ENCODE assay signal across 12 cellular contexts in the genomic region with DNA sequence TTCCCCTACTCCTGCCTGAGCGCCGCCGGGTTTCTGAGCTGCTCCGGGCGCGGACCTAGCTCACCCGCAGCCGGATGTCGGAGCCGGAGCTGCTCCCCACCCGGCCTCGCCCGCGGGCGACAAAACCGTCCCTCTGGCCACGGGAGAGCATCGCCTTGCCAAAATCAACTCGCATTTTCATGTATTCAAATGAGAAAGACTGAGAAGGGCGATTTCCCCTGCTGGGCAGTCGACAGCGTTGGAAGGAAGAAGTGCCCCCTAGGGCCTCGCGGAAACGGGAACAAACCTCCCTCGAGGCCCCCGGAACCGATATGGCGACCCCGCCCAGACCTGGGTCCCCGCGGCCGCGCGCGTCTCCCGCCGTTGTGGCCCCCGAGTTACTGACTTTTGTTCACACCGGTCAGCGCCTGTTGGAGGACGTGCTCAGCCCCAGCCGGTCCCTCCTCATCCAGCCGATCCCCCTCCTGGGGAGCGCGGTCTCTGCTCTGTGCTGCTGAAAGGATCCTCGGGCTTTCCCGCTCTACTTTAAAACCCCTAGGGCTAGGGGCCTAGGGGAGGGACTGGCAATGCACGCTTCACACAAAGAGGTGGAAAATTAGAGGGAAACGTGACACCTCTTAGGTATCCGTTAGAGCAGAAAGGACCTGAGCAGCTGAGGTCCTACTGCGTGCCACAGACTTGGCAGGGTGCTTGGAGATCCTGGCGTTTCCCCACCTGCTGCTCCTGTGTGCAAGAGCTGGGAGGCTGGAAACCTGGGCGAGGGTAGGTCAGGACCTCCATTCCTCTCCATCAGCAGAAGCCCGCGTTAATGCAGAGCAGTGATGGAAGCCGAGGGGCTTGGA. TPM values are rescaled to one million over a fixed set of nuclear protein-coding genes. Genes with fewer than 3 reads are reported as not detected.
DNase-seq lines count a peak whose midpoint lies in the region; ATAC-seq and TF ChIP-seq lines count a peak whose summit lies in the region.
"Had no signal": no experiment of that assay in that cellular context is flagged by ENCODE, and none has a peak within 500 bp of the region (broad histone marks: within the 10 kb centered on the region; RNA-seq: fewer than 3 reads in every experiment).

No MANE protein-coding gene starts in this region.

- H4K8ac ChIP-seq in mesendoderm (ENCODE audit: low read depth, low read length): no peak overlapping the region

- H3K36me3 Mint-ChIP-seq in effector memory CD8-positive, alpha-beta T cell (ENCODE audit: insufficient read depth): no peaks in the 10 kb centered on the region
- H3K36me3 Mint-ChIP-seq: CD8-positive, alpha-beta memory T cell had no signal

- H3K27ac Mint-ChIP-seq in effector memory CD8-positive, alpha-beta T cell: no peak overlapping the region

- H3K4me1 Mint-ChIP-seq in effector memory CD8-positive, alpha-beta T cell (ENCODE audit: low read depth in 2 of 2): peaks cover 0 to 5% of the 10 kb centered on the region in 2 donors

- H3K9ac ChIP-seq in mesendoderm (ENCODE audit: low read length): peak overlapping the region; percentile 40

- no peaks in the 10 kb centered on the region for H3K9me3 ChIP-seq in WERI-Rb-1 (ENCODE audit: severe bottlenecking)
- H3K9me3 ChIP-seq: heart left ventricle had no signal

- no peak overlapping the region for H2AK5ac ChIP-seq in mesendoderm (ENCODE audit: low read length)

- H3K56ac ChIP-seq in mesendoderm (ENCODE audit: low read length): peak overlapping the region; percentile 56

- peak overlapping the region in 1 of 2 donors; percentile 42 for H3K4me3 Mint-ChIP-seq in effector memory CD8-positive, alpha-beta T cell

- H3K27ac ChIP-seq in WERI-Rb-1 (peak overlapping the region; percentile 50), mesendoderm (ENCODE audit: low read depth, low read length) (no peak overlapping the region)
- H3K27ac ChIP-seq: heart left ventricle, HL-60 had no signal

- peaks cover 4 to 9% of the 10 kb centered on the region in 2 donors for H3K9me3 Mint-ChIP-seq in effector memory CD8-positive, alpha-beta T cell

- H3K4me3 ChIP-seq in AG04449 (ENCODE audit: low read depth, low read length) (peak overlapping the region; percentile 18; the same call in 1 of the 2 replicates), WERI-Rb-1 (ENCODE audit: low read depth, low read length) (peak overlapping the region; percentile 44), mesendoderm (ENCODE audit: low read length) (no peak overlapping the region)

- no peaks in the 10 kb centered on the region for H3K4me1 ChIP-seq in mesendoderm (ENCODE audit: control insufficient read depth, low read depth, low read length)

- POLR2A ChIA-PET in AG04449 (lab: Yijun Ruan, JAX): no interaction called here

- H3K36me3 ChIP-seq in WERI-Rb-1 (no peaks in the 10 kb centered on the region), mesendoderm (ENCODE audit: control insufficient read depth, insufficient read depth, low read length) (no peaks in the 10 kb centered on the region)
- H3K36me3 ChIP-seq: heart left ventricle had no signal

- H3K18ac ChIP-seq in mesendoderm (ENCODE audit: low read length): no peak overlapping the region

- WGBS in mesendoderm (ENCODE audit: extremely low coverage, insufficient coverage, low lambda C conversion rate): no CpG with 5 or more reads among the region's 57 CpGs

- no peak for ATAC-seq in HG03097 (IDR thresholded peaks at IDR 0.05; ENCODE audit: low FRiP score, unreplicated experiment)
- no peak for ATAC-seq in effector memory CD8-positive, alpha-beta T cell (replicated peaks)
- ATAC-seq in GM21529 (IDR thresholded peaks at IDR 0.05; ENCODE audit: unreplicated experiment): no peak
- ATAC-seq in HG02840 (IDR thresholded peaks at IDR 0.05; ENCODE audit: low FRiP score, unreplicated experiment): no peak
- ATAC-seq: heart left ventricle, Right ventricle myocardium inferior had no signal

- no peaks in the 10 kb centered on the region for H3K79me1 ChIP-seq in mesendoderm (ENCODE audit: low read length)

- peaks cover 45 to 84% of the 10 kb centered on the region in 2 donors for H3K27me3 Mint-ChIP-seq in effector memory CD8-positive, alpha-beta T cell

- CTCF ChIA-PET in AG04449 (lab: Yijun Ruan, JAX): interaction anchor here (1.8 to 3.1 kb wide), 3 partner anchors 11 to 354 kb away, joined by 6 to 29 read pairs (median 11); no protein-coding TSS in a partner anchor

- H2BK15ac ChIP-seq in mesendoderm (replicated peaks; ENCODE audit: low read depth): no peak overlapping the region

- DNase-seq in AG04449 (ENCODE audit: low read depth, low spot score) (no peak), Kasumi-1 (lab: John Stamatoyannopoulos, UW) (peak; percentile 8 to 28), WERI-Rb-1 (peak; percentile 19), mesendoderm (peak; percentile 55)
- no peak for DNase-seq in effector memory CD8-positive, alpha-beta T cell
- DNase-seq: CD8-positive, alpha-beta memory T cell had no signal

- no peak overlapping the region for H3K4ac ChIP-seq in mesendoderm (ENCODE audit: low read depth, low read length)

- H3K4me2 ChIP-seq in mesendoderm (ENCODE audit: low read length): peak overlapping the region; percentile 48

- H4K5ac ChIP-seq in mesendoderm (ENCODE audit: low read length): no peak overlapping the region

- TF ChIP-seq CTCF in AG04449 (IDR thresholded peaks at IDR 0.05; ENCODE audit: insufficient read depth, low read length, missing control alignments): no peak
- TF ChIP-seq CTCF in WERI-Rb-1 (IDR thresholded peaks at IDR 0.05; ENCODE audit: low read depth, low read length): no peak

- H3K27me3 ChIP-seq in WERI-Rb-1 (ENCODE audit: insufficient read depth, low read depth, severe bottlenecking) (peaks cover 91% of the 10 kb centered on the region), mesendoderm (ENCODE audit: insufficient read depth, low read length, poor library complexity) (peaks cover 60% of the 10 kb centered on the region)

- H3K79me2 ChIP-seq in mesendoderm (ENCODE audit: control insufficient read depth, insufficient read depth, low read length): no peaks in the 10 kb centered on the region

- no peak overlapping the region for H2BK120ac ChIP-seq in mesendoderm (ENCODE audit: low read depth, low read length)

- H2BK5ac ChIP-seq in mesendoderm (ENCODE audit: low read length): no peak overlapping the region

- H3K23ac ChIP-seq in mesendoderm (ENCODE audit: low read length): peak overlapping the region; percentile 89

RNA-seq across cellular contexts. Expression of a gene that starts 4.3 kb away (rescaled TPM):
- 0.04 TPM for polyA plus RNA-seq in mesendoderm (2013, experiment 1 of 2)
- polyA plus RNA-seq in mesendoderm (2013, experiment 2 of 2): 0.01 TPM
- polyA plus RNA-seq: CD8-positive, alpha-beta memory T cell; heart left ventricle had no signal

RNA-seq across cellular contexts. Expression of a gene that starts 4.7 kb away (rescaled TPM):
- 0.07 TPM for polyA plus RNA-seq in mesendoderm (2013, experiment 1 of 2)
- polyA plus RNA-seq in mesendoderm (2013, experiment 2 of 2): 0.07 TPM
- polyA plus RNA-seq: CD8-positive, alpha-beta memory T cell; heart left ventricle had no signal

Comparison
In these comparisons a context has a peak if more than half of its experiments do, and no peak if none do; other contexts are left out.
1. DNase-seq: peak in Kasumi-1 (2 of 2), WERI-Rb-1 (single experiment) and mesendoderm (single experiment); none in AG04449 (single experiment) and effector memory CD8-positive, alpha-beta T cell (0 of 3).